Comparison of ENCODE assay signal across 1 cellular context in genomic region chr1:36123357-36123756, GRCh38.
TF ChIP-seq lines count a peak whose summit lies in the region.

No MANE protein-coding gene starts in this region.

TF ChIP-seq in GM12878, 131 proteins besides CTCF, POLR2A, EP300 and RAD21 (continues in another document):
- TF ChIP-seq TAF1 (IDR thresholded peaks at IDR 0.05; ENCODE audit: borderline replicate concordance, low read depth, low read length), result no peak
- peak; percentile 79 for TF ChIP-seq MAX (IDR thresholded peaks at IDR 0.05; ENCODE audit: low read depth, low read length)
- TF ChIP-seq ATF7 (IDR thresholded peaks at IDR 0.05; ENCODE audit: low read depth), result no peak
- no peak for TF ChIP-seq KDM1A (IDR thresholded peaks at IDR 0.05; ENCODE audit: borderline replicate concordance)
- TF ChIP-seq WRNIP1 (IDR thresholded peaks at IDR 0.05; ENCODE audit: borderline replicate concordance, low read depth, low read length), result no peak
- no peak for TF ChIP-seq KLF5 (IDR thresholded peaks at IDR 0.05; ENCODE audit: partially characterized antibody)
- TF ChIP-seq ZNF384 (IDR thresholded peaks at IDR 0.05; ENCODE audit: borderline replicate concordance, low read depth, low read length), result no peak
- TF ChIP-seq ZNF274 (IDR thresholded peaks at IDR 0.05; ENCODE audit: insufficient read depth, insufficient read length), result no peak
- TF ChIP-seq NR2F1 (conservative IDR thresholded peaks at IDR 0.05), result no peak
- peak; percentile 70 for TF ChIP-seq EED (IDR thresholded peaks at IDR 0.05; ENCODE audit: low read depth)
- no peak for TF ChIP-seq ZNF217 (IDR thresholded peaks at IDR 0.05)
- TF ChIP-seq, protein P1, sequence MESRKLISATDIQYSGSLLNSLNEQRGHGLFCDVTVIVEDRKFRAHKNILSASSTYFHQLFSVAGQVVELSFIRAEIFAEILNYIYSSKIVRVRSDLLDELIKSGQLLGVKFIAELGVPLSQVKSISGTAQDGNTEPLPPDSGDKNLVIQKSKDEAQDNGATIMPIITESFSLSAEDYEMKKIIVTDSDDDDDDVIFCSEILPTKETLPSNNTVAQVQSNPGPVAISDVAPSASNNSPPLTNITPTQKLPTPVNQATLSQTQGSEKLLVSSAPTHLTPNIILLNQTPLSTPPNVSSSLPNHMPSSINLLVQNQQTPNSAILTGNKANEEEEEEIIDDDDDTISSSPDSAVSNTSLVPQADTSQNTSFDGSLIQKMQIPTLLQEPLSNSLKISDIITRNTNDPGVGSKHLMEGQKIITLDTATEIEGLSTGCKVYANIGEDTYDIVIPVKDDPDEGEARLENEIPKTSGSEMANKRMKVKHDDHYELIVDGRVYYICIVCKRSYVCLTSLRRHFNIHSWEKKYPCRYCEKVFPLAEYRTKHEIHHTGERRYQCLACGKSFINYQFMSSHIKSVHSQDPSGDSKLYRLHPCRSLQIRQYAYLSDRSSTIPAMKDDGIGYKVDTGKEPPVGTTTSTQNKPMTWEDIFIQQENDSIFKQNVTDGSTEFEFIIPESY (IDR thresholded peaks at IDR 0.05), result no peak
- no peak for TF ChIP-seq STAT3 (IDR thresholded peaks at IDR 0.05; ENCODE audit: low read depth, low read length)
- no peak for TF ChIP-seq CBX3 (IDR thresholded peaks at IDR 0.05; ENCODE audit: borderline replicate concordance, low read depth)
- peak; percentile 74 for TF ChIP-seq USF1 (IDR thresholded peaks at IDR 0.05; ENCODE audit: borderline replicate concordance, extremely low read length, insufficient read depth, low read depth, low read length)
- TF ChIP-seq RUNX3 (IDR thresholded peaks at IDR 0.05; ENCODE audit: low read length), result peak; percentile 64
- TF ChIP-seq FOS (IDR thresholded peaks at IDR 0.05; ENCODE audit: borderline replicate concordance, extremely low read depth, insufficient read length), result no peak
- TF ChIP-seq SUZ12 (IDR thresholded peaks at IDR 0.05; ENCODE audit: unreplicated experiment), result no peak
- TF ChIP-seq RELB (IDR thresholded peaks at IDR 0.05; ENCODE audit: low read depth), result 0 out of 2 replicates have a peak, but pooled peaks have one; percentile 19
- TF ChIP-seq GATAD2B (conservative IDR thresholded peaks at IDR 0.05; ENCODE audit: low read depth), result no peak
- no peak for TF ChIP-seq CHD4 (IDR thresholded peaks at IDR 0.05)
- TF ChIP-seq GABPA (IDR thresholded peaks at IDR 0.05; ENCODE audit: low read depth), result no peak
- TF ChIP-seq EZH2 (IDR thresholded peaks at IDR 0.05; ENCODE audit: borderline replicate concordance, control insufficient read depth, low read depth, low read length), result no peak
- no peak for TF ChIP-seq NFXL1 (IDR thresholded peaks at IDR 0.05; ENCODE audit: borderline replicate concordance)
- TF ChIP-seq MYB (IDR thresholded peaks at IDR 0.05; ENCODE audit: borderline replicate concordance, low read depth, low read length), result no peak
- TF ChIP-seq, protein P2, sequence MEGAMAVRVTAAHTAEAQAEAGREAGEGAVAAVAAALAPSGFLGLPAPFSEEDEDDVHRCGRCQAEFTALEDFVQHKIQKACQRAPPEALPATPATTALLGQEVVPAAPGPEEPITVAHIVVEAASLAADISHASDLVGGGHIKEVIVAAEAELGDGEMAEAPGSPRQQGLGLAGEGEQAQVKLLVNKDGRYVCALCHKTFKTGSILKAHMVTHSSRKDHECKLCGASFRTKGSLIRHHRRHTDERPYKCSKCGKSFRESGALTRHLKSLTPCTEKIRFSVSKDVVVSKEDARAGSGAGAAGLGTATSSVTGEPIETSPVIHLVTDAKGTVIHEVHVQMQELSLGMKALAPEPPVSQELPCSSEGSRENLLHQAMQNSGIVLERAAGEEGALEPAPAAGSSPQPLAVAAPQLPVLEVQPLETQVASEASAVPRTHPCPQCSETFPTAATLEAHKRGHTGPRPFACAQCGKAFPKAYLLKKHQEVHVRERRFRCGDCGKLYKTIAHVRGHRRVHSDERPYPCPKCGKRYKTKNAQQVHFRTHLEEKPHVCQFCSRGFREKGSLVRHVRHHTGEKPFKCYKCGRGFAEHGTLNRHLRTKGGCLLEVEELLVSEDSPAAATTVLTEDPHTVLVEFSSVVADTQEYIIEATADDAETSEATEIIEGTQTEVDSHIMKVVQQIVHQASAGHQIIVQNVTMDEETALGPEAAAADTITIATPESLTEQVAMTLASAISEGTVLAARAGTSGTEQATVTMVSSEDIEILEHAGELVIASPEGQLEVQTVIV (IDR thresholded peaks at IDR 0.05; ENCODE audit: borderline replicate concordance, partially characterized antibody), result no peak
- TF ChIP-seq CREM (IDR thresholded peaks at IDR 0.05; ENCODE audit: low read depth), result peak; percentile 35; the same call in 1 of the 2 replicates
- no peak for TF ChIP-seq SMARCA5 (IDR thresholded peaks at IDR 0.05)
- peak; percentile 77 for TF ChIP-seq IKZF2 (IDR thresholded peaks at IDR 0.05)
- no peak for TF ChIP-seq ESRRA (IDR thresholded peaks at IDR 0.05; ENCODE audit: low read length)
- TF ChIP-seq, protein P3, sequence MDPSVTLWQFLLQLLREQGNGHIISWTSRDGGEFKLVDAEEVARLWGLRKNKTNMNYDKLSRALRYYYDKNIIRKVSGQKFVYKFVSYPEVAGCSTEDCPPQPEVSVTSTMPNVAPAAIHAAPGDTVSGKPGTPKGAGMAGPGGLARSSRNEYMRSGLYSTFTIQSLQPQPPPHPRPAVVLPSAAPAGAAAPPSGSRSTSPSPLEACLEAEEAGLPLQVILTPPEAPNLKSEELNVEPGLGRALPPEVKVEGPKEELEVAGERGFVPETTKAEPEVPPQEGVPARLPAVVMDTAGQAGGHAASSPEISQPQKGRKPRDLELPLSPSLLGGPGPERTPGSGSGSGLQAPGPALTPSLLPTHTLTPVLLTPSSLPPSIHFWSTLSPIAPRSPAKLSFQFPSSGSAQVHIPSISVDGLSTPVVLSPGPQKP (IDR thresholded peaks at IDR 0.05; ENCODE audit: low read depth, low read length), result no peak
- TF ChIP-seq SUPT20H (IDR thresholded peaks at IDR 0.05; ENCODE audit: borderline replicate concordance, control insufficient read depth, low read depth, low read length), result no peak
- no peak for TF ChIP-seq NR2C2 (IDR thresholded peaks at IDR 0.05; ENCODE audit: borderline replicate concordance, control insufficient read depth, insufficient read length, low read depth)
- TF ChIP-seq, protein P4, sequence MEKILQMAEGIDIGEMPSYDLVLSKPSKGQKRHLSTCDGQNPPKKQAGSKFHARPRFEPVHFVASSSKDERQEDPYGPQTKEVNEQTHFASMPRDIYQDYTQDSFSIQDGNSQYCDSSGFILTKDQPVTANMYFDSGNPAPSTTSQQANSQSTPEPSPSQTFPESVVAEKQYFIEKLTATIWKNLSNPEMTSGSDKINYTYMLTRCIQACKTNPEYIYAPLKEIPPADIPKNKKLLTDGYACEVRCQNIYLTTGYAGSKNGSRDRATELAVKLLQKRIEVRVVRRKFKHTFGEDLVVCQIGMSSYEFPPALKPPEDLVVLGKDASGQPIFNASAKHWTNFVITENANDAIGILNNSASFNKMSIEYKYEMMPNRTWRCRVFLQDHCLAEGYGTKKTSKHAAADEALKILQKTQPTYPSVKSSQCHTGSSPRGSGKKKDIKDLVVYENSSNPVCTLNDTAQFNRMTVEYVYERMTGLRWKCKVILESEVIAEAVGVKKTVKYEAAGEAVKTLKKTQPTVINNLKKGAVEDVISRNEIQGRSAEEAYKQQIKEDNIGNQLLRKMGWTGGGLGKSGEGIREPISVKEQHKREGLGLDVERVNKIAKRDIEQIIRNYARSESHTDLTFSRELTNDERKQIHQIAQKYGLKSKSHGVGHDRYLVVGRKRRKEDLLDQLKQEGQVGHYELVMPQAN (conservative IDR thresholded peaks at IDR 0.05), result no peak
- no peak; a peak in 1 of 4 replicates for TF ChIP-seq BHLHE40 (IDR thresholded peaks at IDR 0.05; ENCODE audit: borderline replicate concordance in 1 of 2, low read depth in 2 of 2, low read length in 1 of 2)
- peak; percentile 60 for TF ChIP-seq IKZF1 (conservative IDR thresholded peaks at IDR 0.05)
- TF ChIP-seq RAD51 (IDR thresholded peaks at IDR 0.05), result peak; percentile 81
- TF ChIP-seq ETV6 (conservative IDR thresholded peaks at IDR 0.05 in 1 of 2, IDR thresholded peaks at IDR 0.05 in 1 of 2; ENCODE audit: borderline replicate concordance in 1 of 2, low read depth in 1 of 2), result peak in 1 of 2 experiments; percentile 83; a peak in 2 of 4 replicates
- TF ChIP-seq, protein P5, sequence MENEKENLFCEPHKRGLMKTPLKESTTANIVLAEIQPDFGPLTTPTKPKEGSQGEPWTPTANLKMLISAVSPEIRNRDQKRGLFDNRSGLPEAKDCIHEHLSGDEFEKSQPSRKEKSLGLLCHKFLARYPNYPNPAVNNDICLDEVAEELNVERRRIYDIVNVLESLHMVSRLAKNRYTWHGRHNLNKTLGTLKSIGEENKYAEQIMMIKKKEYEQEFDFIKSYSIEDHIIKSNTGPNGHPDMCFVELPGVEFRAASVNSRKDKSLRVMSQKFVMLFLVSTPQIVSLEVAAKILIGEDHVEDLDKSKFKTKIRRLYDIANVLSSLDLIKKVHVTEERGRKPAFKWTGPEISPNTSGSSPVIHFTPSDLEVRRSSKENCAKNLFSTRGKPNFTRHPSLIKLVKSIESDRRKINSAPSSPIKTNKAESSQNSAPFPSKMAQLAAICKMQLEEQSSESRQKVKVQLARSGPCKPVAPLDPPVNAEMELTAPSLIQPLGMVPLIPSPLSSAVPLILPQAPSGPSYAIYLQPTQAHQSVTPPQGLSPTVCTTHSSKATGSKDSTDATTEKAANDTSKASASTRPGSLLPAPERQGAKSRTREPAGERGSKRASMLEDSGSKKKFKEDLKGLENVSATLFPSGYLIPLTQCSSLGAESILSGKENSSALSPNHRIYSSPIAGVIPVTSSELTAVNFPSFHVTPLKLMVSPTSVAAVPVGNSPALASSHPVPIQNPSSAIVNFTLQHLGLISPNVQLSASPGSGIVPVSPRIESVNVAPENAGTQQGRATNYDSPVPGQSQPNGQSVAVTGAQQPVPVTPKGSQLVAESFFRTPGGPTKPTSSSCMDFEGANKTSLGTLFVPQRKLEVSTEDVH (IDR thresholded peaks at IDR 0.05; ENCODE audit: low read depth, partially characterized antibody), result no peak
- TF ChIP-seq ZBTB4 (CRISPR knock-in tag; IDR thresholded peaks at IDR 0.05), result no peak
- no peak for TF ChIP-seq TCF3 (IDR thresholded peaks at IDR 0.05; ENCODE audit: borderline replicate concordance, insufficient read depth, low read depth, low read length)
- TF ChIP-seq POLR2AphosphoS5 (IDR thresholded peaks at IDR 0.05; ENCODE audit: low read length), result no peak
- TF ChIP-seq RFX5 (IDR thresholded peaks at IDR 0.05; ENCODE audit: low read depth, low read length), result no peak
- TF ChIP-seq MTA2 (IDR thresholded peaks at IDR 0.05; ENCODE audit: low read depth), result no peak
- TF ChIP-seq SRF (IDR thresholded peaks at IDR 0.05; ENCODE audit: low read depth in 2 of 2, low read length in 2 of 2), result no peak
- no peak for TF ChIP-seq CEBPB (IDR thresholded peaks at IDR 0.05; ENCODE audit: borderline replicate concordance in 1 of 2, low read depth in 2 of 2, low read length in 2 of 2)
